ENCODE assay signal across 23 cellular contexts in the genomic region with DNA sequence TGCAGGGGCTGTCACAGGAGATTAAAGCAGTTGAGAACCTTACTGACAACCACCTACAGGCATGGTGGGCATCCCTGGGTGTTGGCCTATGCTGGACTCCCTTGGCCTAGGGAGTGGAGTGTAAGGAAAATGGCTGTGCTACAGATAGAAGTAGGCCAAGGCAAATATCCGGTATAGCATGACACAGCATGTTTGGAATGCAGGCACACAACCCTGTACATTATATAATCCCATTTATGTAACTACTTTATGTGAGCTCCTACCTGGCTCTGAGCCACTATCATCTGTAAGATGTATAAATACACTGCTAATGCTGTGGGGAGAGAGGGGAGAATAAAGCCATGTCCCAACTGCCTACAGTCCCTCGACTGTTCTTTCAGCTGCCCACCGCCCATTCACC. TPM values are rescaled to one million over a fixed set of nuclear protein-coding genes. Genes with fewer than 3 reads are reported as not detected.
DNase-seq lines count a peak whose midpoint lies in the region; ATAC-seq and TF ChIP-seq lines count a peak whose summit lies in the region.
"Had no signal": no experiment of that assay in that cellular context is flagged by ENCODE, and none has a peak within 500 bp of the region (broad histone marks: within the 10 kb centered on the region; RNA-seq: fewer than 3 reads in every experiment).

No MANE protein-coding gene starts in this region.

- TF ChIP-seq CTCF in C4-2B (conservative IDR thresholded peaks at IDR 0.05) (no peak), RWPE1 (conservative IDR thresholded peaks at IDR 0.05; ENCODE audit: low read depth) (no peak), fibroblast of the aortic adventitia (IDR thresholded peaks at IDR 0.05; ENCODE audit: insufficient read depth, low read length) (no peak)

- H3K4ac ChIP-seq in mesendoderm (ENCODE audit: low read depth, low read length), result no peak overlapping the region

- H4K8ac ChIP-seq in mesendoderm (ENCODE audit: low read depth, low read length), result no peak overlapping the region

- no peaks in the 10 kb centered on the region for H3K27me3 ChIP-seq in mesendoderm (ENCODE audit: insufficient read depth, low read length, poor library complexity)
- H3K27me3 ChIP-seq: BLaER1 treated with 17β-estradiol and CSF1 and Interleukin-3, amounts not matched to agents 10 nM and 100 nM had no signal

- H3K4me2 ChIP-seq in mesendoderm (ENCODE audit: low read length), result no peak overlapping the region
- H3K4me2 ChIP-seq: BLaER1 treated with 17β-estradiol and CSF1 and Interleukin-3, amounts not matched to agents 10 nM and 100 nM; SK-N-SH had no signal

- H3K18ac ChIP-seq in mesendoderm (ENCODE audit: low read length), result no peak overlapping the region

- H3K27ac ChIP-seq in C4-2B (peak overlapping the region; percentile 16; the same call in 1 of the 2 replicates), RWPE1 (no peak overlapping the region), mesendoderm (ENCODE audit: low read depth, low read length) (no peak overlapping the region)
- H3K27ac ChIP-seq: BLaER1 treated with 17β-estradiol and CSF1 and Interleukin-3, amounts not matched to agents 10 nM and 100 nM had no signal

- H3K36me3 ChIP-seq in mesendoderm (ENCODE audit: control insufficient read depth, insufficient read depth, low read length), result no peaks in the 10 kb centered on the region
- H3K36me3 ChIP-seq: BLaER1 treated with 17β-estradiol and CSF1 and Interleukin-3, amounts not matched to agents 10 nM and 100 nM had no signal

- H2BK120ac ChIP-seq in mesendoderm (ENCODE audit: low read depth, low read length), result no peak overlapping the region

- no peak overlapping the region for H4K5ac ChIP-seq in mesendoderm (ENCODE audit: low read length)

- H3K23ac ChIP-seq in mesendoderm (ENCODE audit: low read length), result no peak overlapping the region

- H3K79me2 ChIP-seq in mesendoderm (ENCODE audit: control insufficient read depth, insufficient read depth, low read length), result no peaks in the 10 kb centered on the region

- H2AK5ac ChIP-seq in mesendoderm (ENCODE audit: low read length), result no peak overlapping the region

- H3K4me1 ChIP-seq in mesendoderm (ENCODE audit: control insufficient read depth, low read depth, low read length), result no peaks in the 10 kb centered on the region
- H3K4me1 ChIP-seq: BLaER1 treated with 17β-estradiol and CSF1 and Interleukin-3, amounts not matched to agents 10 nM and 100 nM had no signal

- no peak overlapping the region for H3K9ac ChIP-seq in mesendoderm (ENCODE audit: low read length)
- H3K9ac ChIP-seq: BLaER1 treated with 17β-estradiol and CSF1 and Interleukin-3, amounts not matched to agents 10 nM and 100 nM; SK-N-SH had no signal

- POLR2A ChIA-PET in RWPE1 (lab: Yijun Ruan, JAX; ENCODE audit: low non-redundant PET), result no interaction called here

- WGBS in mesendoderm (ENCODE audit: extremely low coverage, insufficient coverage, low lambda C conversion rate), result no CpG with 5 or more reads among the region's 3 CpGs

- H2BK5ac ChIP-seq in mesendoderm (ENCODE audit: low read length), result no peak overlapping the region

- H2BK15ac ChIP-seq in mesendoderm (replicated peaks; ENCODE audit: low read depth), result no peak overlapping the region

- no peak for ATAC-seq in HG02759 (IDR thresholded peaks at IDR 0.05; ENCODE audit: unreplicated experiment)
- ATAC-seq: T-cell had no signal

- CTCF ChIA-PET in RWPE1 (lab: Yijun Ruan, JAX), result no interaction called here

- H3K79me1 ChIP-seq in mesendoderm (ENCODE audit: low read length), result no peaks in the 10 kb centered on the region

- H3K4me3 ChIP-seq in fibroblast of the aortic adventitia (ENCODE audit: low read depth, low read length) (no peak overlapping the region), mesendoderm (ENCODE audit: low read length) (no peak overlapping the region)
- H3K4me3 ChIP-seq: BLaER1 treated with 17β-estradiol and CSF1 and Interleukin-3, amounts not matched to agents 10 nM and 100 nM had no signal

- peak; percentile 55 for DNase-seq in DMS53 (lab: John Stamatoyannopoulos, UW)
- DNase-seq in RWPE1 (ENCODE audit: low spot score), result peak; percentile 19
- peak; percentile 11 for DNase-seq in fibroblast of the aortic adventitia (ENCODE audit: low read depth)
- DNase-seq in dermis blood vessel endothelial cell, result no peak
- DNase-seq in mesendoderm, result no peak
- DNase-seq: CD8-positive, alpha-beta memory T cell; GDM1; H7; HFFc6; IMR-90; MM.1S; NCI-H1092 treated with DMSO at 0.1 percent for 48 hours; NCI-H1694 treated with DMSO at 0.1 percent for 48 hours; NCI-H345; NCI-H524 treated with DMSO at 0.1 percent for 48 hours; SHP77; SK-N-SH; T-cell had no signal

- no peak overlapping the region for H3K56ac ChIP-seq in mesendoderm (ENCODE audit: low read length)

RNA-seq across cellular contexts. Expression of gene KCTD8, which starts 38.7 kb away (rescaled TPM):
- total RNA-seq in fibroblast of the aortic adventitia (ENCODE audit: low replicate concordance) (1.1 and 3.2 TPM in 2 replicates), dermis blood vessel endothelial cell (0.65 and 1.0 TPM in 2 replicates)
- polyA plus RNA-seq in mesendoderm (2013, experiment 1 of 2), result 1.1 TPM
- 1.4 TPM for polyA plus RNA-seq in mesendoderm (2013, experiment 2 of 2)
- total RNA-seq: CD8-positive, alpha-beta memory T cell; Daoy; HFFc6; HT-29; IMR-90; T-cell had no signal
- polyA plus RNA-seq: CD8-positive, alpha-beta memory T cell; SK-N-SH had no signal

Comparison
In these comparisons a context has a peak if more than half of its experiments do, and no peak if none do; other contexts are left out.
1. DNase-seq: peak in DMS53 (single experiment), RWPE1 (single experiment) and fibroblast of the aortic adventitia (single experiment); none in dermis blood vessel endothelial cell (single experiment) and mesendoderm (single experiment).